In the genomic region with DNA sequence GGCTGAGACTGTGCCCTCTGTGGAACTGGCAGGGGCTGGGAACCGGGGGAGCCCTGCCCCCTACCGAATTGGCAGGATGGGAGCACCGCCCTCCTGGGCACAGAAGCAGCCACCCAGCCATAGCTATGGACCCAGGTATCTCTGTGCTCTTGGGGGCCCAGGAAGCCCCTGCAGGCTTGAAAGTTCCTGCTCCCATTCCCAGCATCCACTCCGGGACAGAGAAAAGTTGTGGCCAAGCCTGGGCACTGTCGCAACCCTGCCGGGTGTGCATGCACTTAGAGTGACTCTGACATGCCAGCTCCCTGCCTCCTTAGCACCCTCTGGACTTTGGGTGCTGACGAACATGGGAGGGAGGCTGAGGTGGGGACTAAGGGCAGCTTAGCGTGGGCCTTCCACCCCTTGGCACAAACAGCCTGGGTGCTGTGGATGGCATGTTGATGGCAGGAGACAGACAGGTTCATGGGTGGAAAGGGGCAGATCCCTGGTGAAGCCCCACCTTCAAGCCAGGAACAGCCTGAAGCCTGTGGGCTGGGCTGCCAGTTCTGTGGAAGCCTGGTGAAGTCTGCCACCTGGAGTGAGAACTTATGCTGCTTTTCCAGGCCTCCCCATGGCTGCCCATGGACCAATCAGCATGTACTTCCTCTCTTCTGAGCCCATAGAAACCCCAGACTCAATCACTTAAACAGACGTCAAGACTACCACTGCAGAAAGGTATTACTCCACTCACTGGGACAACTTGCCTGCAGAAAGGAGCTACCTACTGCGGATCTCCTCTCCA, we compare ENCODE assay signal across 17 cellular contexts.
"Had no signal": no experiment of that assay in that cellular context is flagged by ENCODE, and none has a peak within 500 bp of the region (broad histone marks: within the 10 kb centered on the region; RNA-seq: fewer than 3 reads in every experiment).

No MANE protein-coding gene starts in this region.

- H3K27ac ChIP-seq: cardiac muscle cell, esophagus squamous epithelium, left lung, psoas muscle, spleen had no signal

- ATAC-seq: activated CD4-positive, alpha-beta T cell treated with anti-CD3 and anti-CD28 coated beads for 36 hours; activated CD8-positive, alpha-beta T cell treated with anti-CD3 and anti-CD28 coated beads for 36 hours; activated naive CD8-positive, alpha-beta T cell treated with anti-CD3 and anti-CD28 coated beads, Interleukin-2, amount 50 U/mL, for 24 hours; activated T-cell treated with anti-CD3 and anti-CD28 coated beads, Interleukin-2, amount 50 U/mL, for 72 hours; left lung; natural killer cell; psoas muscle had no signal

- DNase-seq: activated CD4-positive, alpha-beta T cell treated with anti-CD3 and anti-CD28 coated beads for 36 hours; activated CD8-positive, alpha-beta memory T cell treated with anti-CD3 and anti-CD28 coated beads, Interleukin-2, amount 50 U/mL, for 4 hours; activated CD8-positive, alpha-beta T cell treated with anti-CD3 and anti-CD28 coated beads for 36 hours; activated naive CD8-positive, alpha-beta T cell treated with anti-CD3 and anti-CD28 coated beads, Interleukin-2, amount 50 U/mL, for 24 hours; activated T-cell treated with anti-CD3 and anti-CD28 coated beads, Interleukin-2, amount 50 U/mL, for 72 hours; esophagus squamous epithelium; foreskin fibroblast; natural killer cell; nucleus accumbens; spleen; stimulated activated CD4-positive, alpha-beta T cell treated with anti-CD3 and anti-CD28 coated beads, Interleukin-1b, Interleukin-23, amount 100 ng/mL, for 48 hours; stimulated activated naive CD4-positive, alpha-beta T cell; substantia nigra; T-helper 9 cell had no signal

- H3K27me3 ChIP-seq: cardiac muscle cell, esophagus squamous epithelium, left lung, spleen had no signal

- H3K9me3 ChIP-seq: esophagus squamous epithelium had no signal

- H3K4me1 ChIP-seq: esophagus squamous epithelium, left lung, psoas muscle, spleen had no signal

- H3K4me3 ChIP-seq: cardiac muscle cell, esophagus squamous epithelium, left lung, psoas muscle, spleen had no signal

- H3K36me3 ChIP-seq: cardiac muscle cell, esophagus squamous epithelium, left lung, spleen had no signal
